10 cellular contexts compared by ENCODE assay signal in the genomic region with DNA sequence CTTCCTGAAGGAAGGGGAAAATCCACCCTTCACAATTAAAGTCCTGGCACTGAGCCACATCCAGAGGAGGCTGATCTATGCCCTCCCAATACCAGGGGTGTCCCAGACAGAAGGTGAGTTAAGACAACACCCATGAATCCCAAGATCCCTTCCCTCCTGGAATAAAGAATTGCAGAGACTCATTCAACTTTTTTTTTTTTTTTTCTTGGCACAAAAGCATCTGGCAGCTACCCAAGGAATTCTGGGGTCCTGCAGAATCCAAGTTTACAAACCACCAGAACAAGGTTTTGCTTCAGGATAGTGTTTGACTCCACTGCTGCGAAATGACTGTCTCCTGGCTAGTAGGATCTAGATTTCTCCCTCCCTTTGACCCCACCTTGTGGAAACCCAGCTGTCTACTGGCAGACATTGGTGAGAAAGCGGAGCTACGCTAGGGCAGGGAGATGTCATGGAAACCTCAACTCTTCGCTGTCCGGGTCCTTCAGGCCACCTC. TPM values are rescaled to one million over a fixed set of nuclear protein-coding genes. Genes with fewer than 3 reads are reported as not detected.
DNase-seq lines count a peak whose midpoint lies in the region; ATAC-seq, FAIRE-seq and TF ChIP-seq lines count a peak whose summit lies in the region.
"Had no signal": no experiment of that assay in that cellular context is flagged by ENCODE, and none has a peak within 500 bp of the region (broad histone marks: within the 10 kb centered on the region; RNA-seq: fewer than 3 reads in every experiment).

No MANE protein-coding gene starts in this region.

- H3K4me1 ChIP-seq in Peyer's patch (peaks cover 0 to 14% (median 0%) of the 10 kb centered on the region in 4 donors), H1 (replicated peaks in 1 of 4; ENCODE audit: control insufficient read depth in 3 of 4, insufficient read depth in 4 of 4, low read length in 3 of 4) (peaks cover 10 to 33% (median 25%) of the 10 kb centered on the region in 4 experiments), lung (ENCODE audit: control insufficient read depth in 2 of 2, insufficient read depth in 2 of 2, low read length in 2 of 2) (peaks cover 8% of the 10 kb centered on the region in 2 donors), thoracic aorta (ENCODE audit: control insufficient read depth in 1 of 2, low read depth in 2 of 2) (peaks cover 46 to 93% of the 10 kb centered on the region in 2 donors)

- H2BK15ac ChIP-seq in H1 (ENCODE audit: low read length): no peak overlapping the region

- no peak overlapping the region for H3K23ac ChIP-seq in H1 (ENCODE audit: insufficient read length)

- no peak for FAIRE-seq in H1 (lab: Jason Lieb, UNC)

- CTCF ChIA-PET in H1 (lab: Charles Lee; ENCODE audit: partially characterized antibody): interaction anchor here (0.5 to 8.4 kb wide), 10 partner anchors 11 to 455 kb away, joined by 3 to 55 read pairs (median 4); no protein-coding TSS in a partner anchor

- H3K18ac ChIP-seq in H1 (ENCODE audit: extremely low read depth, low read length): peak overlapping the region; percentile 26; the same call in 1 of the 2 replicates

- TF ChIP-seq CTCF in Peyer's patch (IDR thresholded peaks at IDR 0.05) (no peak), H1 (IDR thresholded peaks at IDR 0.05; ENCODE audit: control extremely low read depth in 1 of 3, insufficient read depth in 1 of 3, low read depth in 1 of 3, low read length in 3 of 3) (no peak), lung (IDR thresholded peaks at IDR 0.05; ENCODE audit: control extremely low read depth, extremely low read depth) (no peak), thoracic aorta (IDR thresholded peaks at IDR 0.05) (no peak)

- H3K9ac ChIP-seq in H1 (replicated peaks in 1 of 4; ENCODE audit: extremely low read depth in 1 of 4, low read depth in 3 of 4, low read length in 3 of 4): no peak overlapping the region

- TF ChIP-seq RAD21 in H1 (IDR thresholded peaks at IDR 0.05 in 1 of 2, conservative IDR thresholded peaks at IDR 0.05 in 1 of 2; ENCODE audit: low read depth in 2 of 2, low read length in 2 of 2): no peak

- H2BK20ac ChIP-seq in H1 (ENCODE audit: low read length): peak overlapping the region; percentile 69; the same call in 1 of the 2 replicates

- H3K9me3 ChIP-seq in Peyer's patch (no peaks in the 10 kb centered on the region), H1 (ENCODE audit: insufficient read depth in 2 of 2, low read depth in 1 of 2, low read length in 1 of 2) (no peaks in the 10 kb centered on the region), lung (ENCODE audit: control insufficient read depth in 2 of 2, insufficient read depth in 1 of 2, low read length in 1 of 2) (no peaks in the 10 kb centered on the region), thoracic aorta (no peaks in the 10 kb centered on the region)

- POLR2A ChIA-PET in H1 (lab: Charles Lee; ENCODE audit: partially characterized antibody): interaction anchor here (0.7 to 1.6 kb wide), 5 partner anchors 8 to 1059 kb away, joined by 3 to 5 read pairs (median 4); no protein-coding TSS in a partner anchor

- H2BK12ac ChIP-seq in H1 (ENCODE audit: low read depth, low read length): no peak overlapping the region; the same call in 1 of the 2 replicates

- H4K91ac ChIP-seq in H1 (replicated peaks; ENCODE audit: insufficient read length, low read length): no peak overlapping the region

- H3K79me2 ChIP-seq in H1 (ENCODE audit: control insufficient read depth in 1 of 2, insufficient read depth in 2 of 2, low read length in 2 of 2): no peaks in the 10 kb centered on the region

- H3K4me3 ChIP-seq in Peyer's patch (no peak overlapping the region), H1 (ENCODE audit: extremely low read depth in 1 of 4, insufficient read depth in 2 of 4, low read depth in 3 of 4, low read length in 4 of 4) (no peak overlapping the region), lung (no peak overlapping the region), thoracic aorta (peak overlapping the region; percentile 5)

- no peak overlapping the region for H3K4ac ChIP-seq in H1 (replicated peaks; ENCODE audit: insufficient read length, low read depth, low read length)

- no peak overlapping the region for H2BK5ac ChIP-seq in H1 (ENCODE audit: low read depth, low read length)

- no peak overlapping the region; the same call in 1 of the 2 replicates for H2AK5ac ChIP-seq in H1 (ENCODE audit: low read depth, low read length)

- no peak overlapping the region for H3K56ac ChIP-seq in H1 (replicated peaks; ENCODE audit: insufficient read length, low read depth, low read length)

- peaks cover 1 to 5% of the 10 kb centered on the region in 2 experiments for H4K20me1 ChIP-seq in H1 (replicated peaks in 1 of 2; ENCODE audit: control insufficient read depth in 1 of 2, insufficient read depth in 2 of 2, low read length in 2 of 2)

- H4K8ac ChIP-seq in H1 (ENCODE audit: extremely low read depth, insufficient read depth, low read length): no peak overlapping the region

- no peak overlapping the region for H3K14ac ChIP-seq in H1 (ENCODE audit: insufficient read length)

- no peak for TF ChIP-seq EP300 in H1 (IDR thresholded peaks at IDR 0.05; ENCODE audit: borderline replicate concordance in 1 of 2, low read depth in 2 of 2, low read length in 2 of 2)

- peak overlapping the region in 1 of 2 experiments; percentile 74; a peak in 1 of 4 replicates for H3K4me2 ChIP-seq in H1 (ENCODE audit: insufficient read depth in 1 of 2, low read depth in 2 of 2, low read length in 2 of 2)

- DNase-seq in Peyer's patch (no peak), H1 (ENCODE audit: low read depth in 1 of 2, low spot score in 2 of 2) (no peak), lung (ENCODE audit: low spot score) (no peak), thoracic aorta (ENCODE audit: low spot score) (no peak), hypothalamus (lab: John Stamatoyannopoulos, UW) (no peak), iPS-NIHi11 (ENCODE audit: low spot score) (no peak), HCEC 1CT (no peak)
- DNase-seq in stimulated activated CD4-positive, alpha-beta T cell treated with anti-CD3 and anti-CD28 coated beads, Interleukin-2, amount 100 ng/mL, for 24 hours: no peak
- DNase-seq: activated CD4-positive, alpha-beta T cell treated with anti-CD3 and anti-CD28 coated beads, Interleukin-2, amount 50 U/mL, for 4 hours; NCI-H2081 treated with DMSO at 0.1 percent for 48 hours had no signal

- H2BK120ac ChIP-seq in H1 (replicated peaks; ENCODE audit: low read depth, low read length): no peak overlapping the region

- peaks cover 3% of the 10 kb centered on the region for H3K79me1 ChIP-seq in H1 (ENCODE audit: low read depth, low read length)

- no peak for TF ChIP-seq POLR2A in Peyer's patch (IDR thresholded peaks at IDR 0.05)
- TF ChIP-seq POLR2A in H1 (IDR thresholded peaks at IDR 0.05; ENCODE audit: control extremely low read depth in 1 of 2, low read depth in 2 of 2, low read length in 2 of 2): no peak

- ATAC-seq in lung (ENCODE audit: insufficient read depth, low FRiP score) (no peak), thoracic aorta (ENCODE audit: insufficient number of reproducible peaks, low FRiP score, low read depth) (no peak)

- no peaks in the 10 kb centered on the region for H3K27me3 ChIP-seq in Peyer's patch
- no peaks in the 10 kb centered on the region; a peak in 1 of 7 replicates for H3K27me3 ChIP-seq in H1 (replicated peaks in 1 of 4; ENCODE audit: control insufficient read depth in 3 of 4, extremely low read depth in 1 of 4, insufficient read depth in 3 of 4, low read length in 3 of 4)
- H3K27me3 ChIP-seq in lung (ENCODE audit: control insufficient read depth, insufficient read depth): no peaks in the 10 kb centered on the region
- no peaks in the 10 kb centered on the region for H3K27me3 ChIP-seq in thoracic aorta (replicated peaks; ENCODE audit: insufficient read depth)

- H4K5ac ChIP-seq in H1 (ENCODE audit: insufficient read length, low read depth, low read length): no peak overlapping the region

- H3K23me2 ChIP-seq in H1 (ENCODE audit: low read depth, low read length): no peaks in the 10 kb centered on the region; the same call in 1 of the 2 replicates

- H3K36me3 ChIP-seq in Peyer's patch (peaks cover 0 to 35% (median 0%) of the 10 kb centered on the region in 3 donors), H1 (ENCODE audit: control insufficient read depth in 2 of 4, insufficient read depth in 4 of 4, low read length in 3 of 4) (peaks cover 3 to 32% (median 23%) of the 10 kb centered on the region in 4 experiments), lung (ENCODE audit: control insufficient read depth in 2 of 2, insufficient read depth in 2 of 2, low read length in 2 of 2) (peaks cover 7 to 19% of the 10 kb centered on the region in 2 donors), thoracic aorta (peaks cover 12% of the 10 kb centered on the region)

- WGBS in H1 (ENCODE audit: extremely low coverage in 1 of 2, insufficient coverage in 1 of 2, insufficient read length in 1 of 2, insufficient replicate concordance in 2 of 2, low coverage in 1 of 2, low lambda C conversion rate in 2 of 2, missing lambda C conversion rate in 1 of 2), 2 experiments: 86% methylated on average over 5 of the region's 5 CpGs; no CpG with 5 or more reads in 1 of the 2 experiments
- WGBS in lung, 2 donors: 72 to 90% methylated on average over 5 of the region's 5 CpGs

- H2AFZ ChIP-seq in H1 (ENCODE audit: low read length): no peak overlapping the region

- H3K27ac ChIP-seq in Peyer's patch (peak overlapping the region in 3 of 4 donors; percentile 36 to 71 (median 50)), H1 (ENCODE audit: low read depth, low read length) (no peak overlapping the region), lung (ENCODE audit: low read depth in 1 of 2, low read length in 1 of 2) (peak overlapping the region; percentile 12 to 76), thoracic aorta (peak overlapping the region; percentile 98 to 100)

TF ChIP-seq in H1, 55 proteins besides CTCF, POLR2A, EP300 and RAD21 (continues in another document):
- TF ChIP-seq, protein P1, sequence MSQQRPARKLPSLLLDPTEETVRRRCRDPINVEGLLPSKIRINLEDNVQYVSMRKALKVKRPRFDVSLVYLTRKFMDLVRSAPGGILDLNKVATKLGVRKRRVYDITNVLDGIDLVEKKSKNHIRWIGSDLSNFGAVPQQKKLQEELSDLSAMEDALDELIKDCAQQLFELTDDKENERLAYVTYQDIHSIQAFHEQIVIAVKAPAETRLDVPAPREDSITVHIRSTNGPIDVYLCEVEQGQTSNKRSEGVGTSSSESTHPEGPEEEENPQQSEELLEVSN (IDR thresholded peaks at IDR 0.05): no peak

RNA-seq across cellular contexts. Expression of a gene that starts 37.4 kb away (rescaled TPM):
- total RNA-seq in Peyer's patch (10 to 100 TPM; 35.2 to 73.5 (median 65.3) TPM), lung (10 to 100 TPM; 61.4 to 70.3 TPM), thoracic aorta (100 to 1,000 TPM; 237 to 253 TPM)
- 27.3 and 29.1 TPM in 2 replicates for total RNA-seq in H1 (2021; fragmentation: NEBNext Ultra II Directional; extraction: Animal tissue kit (Norgen Biotek cat#: 25700))
- polyA plus RNA-seq in H1 (2011; rRNA removed) (13.5 and 19.7 TPM in 2 replicates), lung (10 to 100 TPM; 11.9 to 32.3 TPM)
- 18.4 TPM for polyA plus RNA-seq in H1 (2011; cell fraction: cytosol; rRNA removed)
- 65.7 TPM for polyA plus RNA-seq in H1 (2011; cell fraction: nucleus; rRNA removed)
- 19.6 to 22.8 TPM (median 21.2 TPM) in 4 replicates for polyA plus RNA-seq in H1 (2012, experiment 1 of 2)
- 6.3 TPM for polyA plus RNA-seq in H1 (2012, experiment 2 of 2)
- 18.1 TPM for polyA plus RNA-seq in H1 (2013, experiment 1 of 2)
- 15.5 TPM for polyA plus RNA-seq in H1 (2013, experiment 2 of 2)
- polyA minus RNA-seq in H1 (2011; rRNA and poly(A)+ RNA removed): 83.6 and 86.3 TPM in 2 replicates
- polyA minus RNA-seq in H1 (2011; cell fraction: cytosol; rRNA and poly(A)+ RNA removed): 65.6 TPM
- 76.8 TPM for polyA minus RNA-seq in H1 (2011; cell fraction: nucleus; rRNA and poly(A)+ RNA removed)
